ENCODE assay signal across 1 cellular context in the genomic region with DNA sequence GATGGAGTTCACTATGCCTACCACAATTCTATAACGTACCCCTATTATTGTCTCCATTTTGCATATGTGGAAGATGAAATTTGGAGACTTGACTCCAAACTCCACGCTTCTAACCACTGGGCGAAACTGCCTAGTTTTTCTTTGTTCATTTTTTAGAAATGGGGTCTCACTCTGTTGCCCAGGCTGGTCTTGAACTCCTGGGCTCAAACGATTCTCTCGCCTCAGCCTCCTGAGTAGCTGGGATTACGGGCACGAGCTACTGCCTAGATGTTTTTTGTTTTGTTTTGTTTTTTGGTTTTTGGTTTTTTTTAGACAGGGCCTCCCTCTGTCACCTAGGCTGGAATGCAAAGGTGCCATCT.
A peak's percentile ranks its signal among the peaks of the same experiment; 100 is the strongest.
TF ChIP-seq lines count a peak whose summit lies in the region.

No MANE protein-coding gene starts in this region.

TF ChIP-seq in K562, 482 proteins besides CTCF, POLR2A, EP300 and RAD21 (continued from another document and continues in another):
- TF ChIP-seq, protein P1, sequence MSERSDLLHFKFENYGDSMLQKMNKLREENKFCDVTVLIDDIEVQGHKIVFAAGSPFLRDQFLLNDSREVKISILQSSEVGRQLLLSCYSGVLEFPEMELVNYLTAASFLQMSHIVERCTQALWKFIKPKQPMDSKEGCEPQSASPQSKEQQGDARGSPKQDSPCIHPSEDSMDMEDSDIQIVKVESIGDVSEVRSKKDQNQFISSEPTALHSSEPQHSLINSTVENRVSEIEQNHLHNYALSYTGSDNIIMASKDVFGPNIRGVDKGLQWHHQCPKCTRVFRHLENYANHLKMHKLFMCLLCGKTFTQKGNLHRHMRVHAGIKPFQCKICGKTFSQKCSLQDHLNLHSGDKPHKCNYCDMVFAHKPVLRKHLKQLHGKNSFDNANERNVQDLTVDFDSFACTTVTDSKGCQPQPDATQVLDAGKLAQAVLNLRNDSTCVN (CRISPR knock-in tag; IDR thresholded peaks at IDR 0.05) = no peak
- TF ChIP-seq ILK (tag; IDR thresholded peaks at IDR 0.05; ENCODE audit: borderline replicate concordance, low read depth) (no peak), HNRNPK (IDR thresholded peaks at IDR 0.05; ENCODE audit: low read depth, low read length, poor library complexity, severe bottlenecking) (no peak), MCM3 (IDR thresholded peaks at IDR 0.05) (no peak), ZNF3 (CRISPR knock-in tag; IDR thresholded peaks at IDR 0.05) (peak; percentile 63; the same call in 1 of the 2 replicates), CHD2 (IDR thresholded peaks at IDR 0.05; ENCODE audit: low read depth, low read length) (no peak), BMI1 (IDR thresholded peaks at IDR 0.05; ENCODE audit: low read length) (0 out of 2 replicates have a peak, but pooled peaks have one; percentile 14), CXXC5 (CRISPR knock-in tag; IDR thresholded peaks at IDR 0.05) (no peak), ZNF41 (CRISPR knock-in tag; conservative IDR thresholded peaks at IDR 0.05) (0 out of 2 replicates have a peak, but pooled peaks have one; percentile 39), RERE (CRISPR knock-in tag; IDR thresholded peaks at IDR 0.05; ENCODE audit: borderline replicate concordance) (no peak), OTX1 (CRISPR knock-in tag; IDR thresholded peaks at IDR 0.05) (peak; percentile 47; the same call in 1 of the 2 replicates), ZNF408 (CRISPR knock-in tag; IDR thresholded peaks at IDR 0.05; ENCODE audit: low read depth) (no peak), SMARCA4 (IDR thresholded peaks at IDR 0.05) (0 out of 2 replicates have a peak, but pooled peaks have one; percentile 20), ZNF780A (CRISPR knock-in tag; IDR thresholded peaks at IDR 0.05) (no peak), PML (IDR thresholded peaks at IDR 0.05; ENCODE audit: low read length) (no peak), AFF4 (CRISPR knock-in tag; IDR thresholded peaks at IDR 0.05) (no peak), PURB (CRISPR knock-in tag; IDR thresholded peaks at IDR 0.05; ENCODE audit: low read depth) (no peak), SMARCC2 (IDR thresholded peaks at IDR 0.05; ENCODE audit: low read depth) (0 out of 2 replicates have a peak, but pooled peaks have one; percentile 28), GABPB1 (CRISPR knock-in tag; IDR thresholded peaks at IDR 0.05) (no peak), ZNF23 (CRISPR knock-in tag; IDR thresholded peaks at IDR 0.05) (0 out of 2 replicates have a peak, but pooled peaks have one; percentile 15), KDM1A (IDR thresholded peaks at IDR 0.05) (peak; percentile 72 to 85), TAF15 (IDR thresholded peaks at IDR 0.05; ENCODE audit: low read depth, low read length) (no peak), ZNF75A (CRISPR knock-in tag; IDR thresholded peaks at IDR 0.05) (peak; percentile 59; the same call in 1 of the 2 replicates), ATF1 (CRISPR knock-in tag; IDR thresholded peaks at IDR 0.05) (no peak), ATF1 (tag; IDR thresholded peaks at IDR 0.05) (no peak), NCOA2 (IDR thresholded peaks at IDR 0.05; ENCODE audit: partially characterized antibody in 2 of 2) (no peak), MEF2A (IDR thresholded peaks at IDR 0.05; ENCODE audit: control insufficient read depth, low read depth, low read length) (no peak), ZNF740 (CRISPR knock-in tag; IDR thresholded peaks at IDR 0.05) (no peak), ZNF740 (tag; IDR thresholded peaks at IDR 0.05) (peak in 1 of 2 experiments; percentile 42; a peak in 1 of 4 replicates), CEBPG (CRISPR knock-in tag; IDR thresholded peaks at IDR 0.05) (no peak), CEBPG (tag; conservative IDR thresholded peaks at IDR 0.05 in 1 of 2, IDR thresholded peaks at IDR 0.05 in 1 of 2) (peak in 1 of 2 experiments; percentile 64; a peak in 1 of 4 replicates), ADNP (tag; IDR thresholded peaks at IDR 0.05) (peak; percentile 92), CLOCK (CRISPR knock-in tag; IDR thresholded peaks at IDR 0.05; ENCODE audit: borderline replicate concordance) (no peak)
- TF ChIP-seq, protein P2, sequence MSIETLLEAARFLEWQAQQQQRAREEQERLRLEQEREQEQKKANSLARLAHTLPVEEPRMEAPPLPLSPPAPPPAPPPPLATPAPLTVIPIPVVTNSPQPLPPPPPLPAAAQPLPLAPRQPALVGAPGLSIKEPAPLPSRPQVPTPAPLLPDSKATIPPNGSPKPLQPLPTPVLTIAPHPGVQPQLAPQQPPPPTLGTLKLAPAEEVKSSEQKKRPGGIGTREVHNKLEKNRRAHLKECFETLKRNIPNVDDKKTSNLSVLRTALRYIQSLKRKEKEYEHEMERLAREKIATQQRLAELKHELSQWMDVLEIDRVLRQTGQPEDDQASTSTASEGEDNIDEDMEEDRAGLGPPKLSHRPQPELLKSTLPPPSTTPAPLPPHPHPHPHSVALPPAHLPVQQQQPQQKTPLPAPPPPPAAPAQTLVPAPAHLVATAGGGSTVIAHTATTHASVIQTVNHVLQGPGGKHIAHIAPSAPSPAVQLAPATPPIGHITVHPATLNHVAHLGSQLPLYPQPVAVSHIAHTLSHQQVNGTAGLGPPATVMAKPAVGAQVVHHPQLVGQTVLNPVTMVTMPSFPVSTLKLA (conservative IDR thresholded peaks at IDR 0.05) = no peak
- TF ChIP-seq, protein P3, sequence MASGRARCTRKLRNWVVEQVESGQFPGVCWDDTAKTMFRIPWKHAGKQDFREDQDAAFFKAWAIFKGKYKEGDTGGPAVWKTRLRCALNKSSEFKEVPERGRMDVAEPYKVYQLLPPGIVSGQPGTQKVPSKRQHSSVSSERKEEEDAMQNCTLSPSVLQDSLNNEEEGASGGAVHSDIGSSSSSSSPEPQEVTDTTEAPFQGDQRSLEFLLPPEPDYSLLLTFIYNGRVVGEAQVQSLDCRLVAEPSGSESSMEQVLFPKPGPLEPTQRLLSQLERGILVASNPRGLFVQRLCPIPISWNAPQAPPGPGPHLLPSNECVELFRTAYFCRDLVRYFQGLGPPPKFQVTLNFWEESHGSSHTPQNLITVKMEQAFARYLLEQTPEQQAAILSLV (tag; IDR thresholded peaks at IDR 0.05) = peak; percentile 18; the same call in 1 of the 2 replicates
- TF ChIP-seq, protein P4, sequence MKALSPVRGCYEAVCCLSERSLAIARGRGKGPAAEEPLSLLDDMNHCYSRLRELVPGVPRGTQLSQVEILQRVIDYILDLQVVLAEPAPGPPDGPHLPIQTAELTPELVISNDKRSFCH (CRISPR knock-in tag; IDR thresholded peaks at IDR 0.05) = no peak
- TF ChIP-seq, protein P4 (tag; IDR thresholded peaks at IDR 0.05) = no peak; the same call in 1 of the 2 replicates
- TF ChIP-seq, protein P5, sequence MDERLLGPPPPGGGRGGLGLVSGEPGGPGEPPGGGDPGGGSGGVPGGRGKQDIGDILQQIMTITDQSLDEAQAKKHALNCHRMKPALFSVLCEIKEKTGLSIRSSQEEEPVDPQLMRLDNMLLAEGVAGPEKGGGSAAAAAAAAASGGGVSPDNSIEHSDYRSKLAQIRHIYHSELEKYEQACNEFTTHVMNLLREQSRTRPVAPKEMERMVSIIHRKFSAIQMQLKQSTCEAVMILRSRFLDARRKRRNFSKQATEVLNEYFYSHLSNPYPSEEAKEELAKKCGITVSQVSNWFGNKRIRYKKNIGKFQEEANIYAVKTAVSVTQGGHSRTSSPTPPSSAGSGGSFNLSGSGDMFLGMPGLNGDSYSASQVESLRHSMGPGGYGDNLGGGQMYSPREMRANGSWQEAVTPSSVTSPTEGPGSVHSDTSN (CRISPR knock-in tag; IDR thresholded peaks at IDR 0.05; ENCODE audit: low read depth) = no peak
- TF ChIP-seq, protein P5 (tag; conservative IDR thresholded peaks at IDR 0.05; ENCODE audit: low read depth) = 0 out of 2 replicates have a peak, but pooled peaks have one; percentile 3
